ENCODE assay signal across 8 cellular contexts in genomic region chr14:21475767-21476525, GRCh38. TPM values are rescaled to one million over a fixed set of nuclear protein-coding genes. Genes with fewer than 3 reads are reported as not detected.
DNase-seq lines count a peak whose midpoint lies in the region; ATAC-seq, FAIRE-seq and TF ChIP-seq lines count a peak whose summit lies in the region.

No MANE protein-coding gene starts in this region.

- CTCF ChIA-PET in endothelial cell of umbilical vein (lab: Charles Lee): interaction anchor here (0.5 to 3.7 kb wide), 13 partner anchors 9 to 92 kb away, joined by 3 to 23 read pairs (median 5); partner anchors contain the start of genes CHD8, METTL3 and SUPT16H

- peak overlapping the region; percentile 63 for H3K27ac ChIP-seq in DOHH2 (ENCODE audit: low read depth, low read length)
- H3K27ac ChIP-seq in OCI-LY1 (ENCODE audit: low read depth, low read length, poor library complexity, severe bottlenecking): peak overlapping the region; percentile 56
- H3K27ac ChIP-seq in endothelial cell of umbilical vein (ENCODE audit: insufficient read depth, low read depth, low read length): peak overlapping the region; percentile 37

- H3K36me3 ChIP-seq in DOHH2 (ENCODE audit: control insufficient read depth, low read length) (peaks cover 18% of the 10 kb centered on the region), OCI-LY1 (ENCODE audit: insufficient read depth, low read length) (peaks cover 13% of the 10 kb centered on the region; the same call in 1 of the 2 replicates), endothelial cell of umbilical vein (ENCODE audit: control insufficient read depth in 2 of 2, extremely low read depth in 1 of 2, insufficient read depth in 2 of 2, low read length in 2 of 2) (peaks cover 0 to 6% of the 10 kb centered on the region in 2 experiments)

- TF ChIP-seq POLR2A in endothelial cell of umbilical vein (IDR thresholded peaks at IDR 0.05; ENCODE audit: low read depth, low read length): no peak

- H3K79me2 ChIP-seq in DOHH2 (ENCODE audit: control insufficient read depth, low read length) (peaks cover 45% of the 10 kb centered on the region), OCI-LY1 (ENCODE audit: insufficient read depth, low read length) (peaks cover 18% of the 10 kb centered on the region), endothelial cell of umbilical vein (ENCODE audit: control insufficient read depth, insufficient read depth, low read length) (peaks cover 37% of the 10 kb centered on the region)

- FAIRE-seq in endothelial cell of umbilical vein (lab: Jason Lieb, UNC): peak; percentile 8

- TF ChIP-seq CTCF in DOHH2 (IDR thresholded peaks at IDR 0.05; ENCODE audit: low read depth, low read length, poor library complexity, severe bottlenecking) (no peak), OCI-LY1 (IDR thresholded peaks at IDR 0.05; ENCODE audit: low read length) (no peak), endothelial cell of umbilical vein (IDR thresholded peaks at IDR 0.05; ENCODE audit: extremely low read depth in 1 of 2, insufficient read depth in 1 of 2, low read depth in 1 of 2, low read length in 2 of 2) (no peak), omental fat pad (IDR thresholded peaks at IDR 0.05) (no peak)

- POLR2A ChIA-PET in endothelial cell of umbilical vein (lab: Charles Lee): interaction anchor here (0.9 to 1.9 kb wide), 2 partner anchors 18 to 35 kb away, joined by 7 read pairs; partner anchors contain the start of gene METTL3

- no peaks in the 10 kb centered on the region for H3K9me1 ChIP-seq in endothelial cell of umbilical vein (replicated peaks; ENCODE audit: control insufficient read depth, extremely low read depth, insufficient read depth, low read length)

- H3K9me2 ChIP-seq in DOHH2 (replicated peaks; ENCODE audit: control insufficient read depth, low read length): no peaks in the 10 kb centered on the region
- no peaks in the 10 kb centered on the region for H3K9me2 ChIP-seq in OCI-LY1 (ENCODE audit: low read depth, low read length)

- H4K20me1 ChIP-seq in DOHH2 (ENCODE audit: control insufficient read depth, insufficient read depth, low read depth, low read length) (no peaks in the 10 kb centered on the region), OCI-LY1 (ENCODE audit: insufficient read depth, low read length) (no peaks in the 10 kb centered on the region), endothelial cell of umbilical vein (replicated peaks; ENCODE audit: control insufficient read depth, extremely low read depth, insufficient read depth, low read length) (no peaks in the 10 kb centered on the region)

- dilution Hi-C loops in endothelial cell of umbilical vein (cut with MboI; ENCODE audit: extremely low pct_ligation_motif_present, low sequenced_read_pairs): no loop called here

- BruUV-seq in endothelial cell of umbilical vein (replicated peaks; lab: Mats Ljungman, UMichigan): TSS peak; percentile 66

- H3K9me3 ChIP-seq in DOHH2 (ENCODE audit: control insufficient read depth, insufficient read depth, low read length) (no peaks in the 10 kb centered on the region), OCI-LY1 (ENCODE audit: low read length) (no peaks in the 10 kb centered on the region), endothelial cell of umbilical vein (replicated peaks; ENCODE audit: control insufficient read depth, insufficient read depth, low read length) (no peaks in the 10 kb centered on the region)

- H3F3A ChIP-seq in DOHH2 (ENCODE audit: control insufficient read depth, insufficient read depth) (peaks cover 3% of the 10 kb centered on the region; the same call in 1 of the 2 replicates), OCI-LY1 (ENCODE audit: insufficient read depth, low read length) (no peaks in the 10 kb centered on the region)

- H3K27me3 ChIP-seq in DOHH2 (ENCODE audit: control insufficient read depth, low read length) (no peaks in the 10 kb centered on the region), OCI-LY1 (ENCODE audit: insufficient read depth, low read length) (no peaks in the 10 kb centered on the region), endothelial cell of umbilical vein (ENCODE audit: control insufficient read depth in 2 of 2, insufficient read depth in 2 of 2, low read length in 2 of 2) (no peaks in the 10 kb centered on the region)

- H3K4me3 ChIP-seq in DOHH2 (ENCODE audit: low read length): peak overlapping the region; percentile 97
- peak overlapping the region; percentile 94 for H3K4me3 ChIP-seq in OCI-LY1 (ENCODE audit: low read depth, low read length, poor library complexity, severe bottlenecking)
- H3K4me3 ChIP-seq in endothelial cell of umbilical vein (replicated peaks in 1 of 3; ENCODE audit: insufficient read depth in 1 of 3, low read depth in 1 of 3, low read length in 3 of 3): peak overlapping the region; percentile 69 to 91 (median 71)

- DNase-seq in endothelial cell of umbilical vein (ENCODE audit: low read depth, low spot score) (no peak), omental fat pad (ENCODE audit: low spot score) (no peak), NCI-H1048 (lab: John Stamatoyannopoulos, UW) (no peak), C1 segment of cervical spinal cord (lab: John Stamatoyannopoulos, UW) (no peak)

- H3K9ac ChIP-seq in OCI-LY1 (ENCODE audit: low read length) (peak overlapping the region; percentile 80), endothelial cell of umbilical vein (replicated peaks; ENCODE audit: extremely low read depth, insufficient read depth, low read length) (peak overlapping the region; percentile 81)

- H3K4me1 ChIP-seq in DOHH2 (ENCODE audit: control insufficient read depth, low read length) (peaks cover 15% of the 10 kb centered on the region), OCI-LY1 (ENCODE audit: insufficient read depth, low read length, severe bottlenecking) (peaks cover 21% of the 10 kb centered on the region), endothelial cell of umbilical vein (ENCODE audit: control insufficient read depth, extremely low read depth, insufficient read depth, low read length) (peaks cover 20% of the 10 kb centered on the region)

- intact Hi-C loops in endothelial cell of umbilical vein (cut with micrococcal nuclease): no loop called here

- H2AFZ ChIP-seq in OCI-LY1 (ENCODE audit: low read length): peak overlapping the region; percentile 60; the same call in 1 of the 2 replicates
- H2AFZ ChIP-seq in endothelial cell of umbilical vein (ENCODE audit: low read depth, low read length): peak overlapping the region; percentile 69

- ATAC-seq in omental fat pad (ENCODE audit: low FRiP score) (peak; percentile 47), HG03521 (IDR thresholded peaks at IDR 0.05; ENCODE audit: unreplicated experiment) (no peak), HG03135 (IDR thresholded peaks at IDR 0.05; ENCODE audit: unreplicated experiment) (no peak)

- H3K4me2 ChIP-seq in DOHH2 (ENCODE audit: low read length): peak overlapping the region; percentile 79
- H3K4me2 ChIP-seq in OCI-LY1 (ENCODE audit: low read length): peak overlapping the region; percentile 84
- H3K4me2 ChIP-seq in endothelial cell of umbilical vein (ENCODE audit: insufficient read depth, low read length): peak overlapping the region; percentile 89

RNA-seq across cellular contexts. Expression of gene RAB2B, which starts 0.8 kb away (rescaled TPM):
- total RNA-seq in endothelial cell of umbilical vein (29.1 and 30.6 TPM in 2 replicates), omental fat pad (10 to 100 TPM; 21.3 to 30.0 (median 25.6) TPM)
- polyA plus RNA-seq in endothelial cell of umbilical vein: 26.8 and 27.9 TPM in 2 replicates
- 23.6 and 24.1 TPM in 2 replicates for polyA plus RNA-seq in endothelial cell of umbilical vein (2011; cell fraction: cytosol; rRNA removed)
- polyA plus RNA-seq in endothelial cell of umbilical vein (2011; cell fraction: nucleus; rRNA removed): 43.2 and 47.7 TPM in 2 replicates
- polyA plus RNA-seq in endothelial cell of umbilical vein (2012): 24.9 and 28.6 TPM in 2 replicates
- 40.8 and 47.7 TPM in 2 replicates for polyA minus RNA-seq in endothelial cell of umbilical vein
- polyA minus RNA-seq in endothelial cell of umbilical vein (2011; cell fraction: cytosol; rRNA and poly(A)+ RNA removed): 6.3 TPM
- 26.0 and 33.6 TPM in 2 replicates for polyA minus RNA-seq in endothelial cell of umbilical vein (2011; cell fraction: nucleus; rRNA and poly(A)+ RNA removed)

RNA-seq across cellular contexts. Expression of gene TOX4, which starts 1.0 kb away (rescaled TPM):
- total RNA-seq in endothelial cell of umbilical vein (63.2 and 67.4 TPM in 2 replicates), omental fat pad (10 to 100 TPM; 37.8 to 79.6 (median 56.8) TPM)
- 78.2 and 78.4 TPM in 2 replicates for polyA plus RNA-seq in endothelial cell of umbilical vein
- polyA plus RNA-seq in endothelial cell of umbilical vein (2011; cell fraction: cytosol; rRNA removed): 59.7 and 65.2 TPM in 2 replicates
- 61.6 and 71.0 TPM in 2 replicates for polyA plus RNA-seq in endothelial cell of umbilical vein (2011; cell fraction: nucleus; rRNA removed)
- 56.5 and 91.9 TPM in 2 replicates for polyA plus RNA-seq in endothelial cell of umbilical vein (2012)
- 153 and 171 TPM in 2 replicates for polyA minus RNA-seq in endothelial cell of umbilical vein
- polyA minus RNA-seq in endothelial cell of umbilical vein (2011; cell fraction: cytosol; rRNA and poly(A)+ RNA removed): 22.8 TPM
- 33.2 and 40.7 TPM in 2 replicates for polyA minus RNA-seq in endothelial cell of umbilical vein (2011; cell fraction: nucleus; rRNA and poly(A)+ RNA removed)

RNA-seq across cellular contexts. Expression of gene CHD8, which starts 20.0 kb away (rescaled TPM):
- total RNA-seq in endothelial cell of umbilical vein (86.7 and 94.3 TPM in 2 replicates), omental fat pad (10 to 100 TPM; 40.6 to 65.6 (median 54.7) TPM)
- 52.3 and 55.2 TPM in 2 replicates for polyA plus RNA-seq in endothelial cell of umbilical vein
- 29.1 and 31.7 TPM in 2 replicates for polyA plus RNA-seq in endothelial cell of umbilical vein (2011; cell fraction: cytosol; rRNA removed)
- 113 and 139 TPM in 2 replicates for polyA plus RNA-seq in endothelial cell of umbilical vein (2011; cell fraction: nucleus; rRNA removed)
- 60.7 and 61.2 TPM in 2 replicates for polyA plus RNA-seq in endothelial cell of umbilical vein (2012)
- polyA minus RNA-seq in endothelial cell of umbilical vein: 80.4 and 114 TPM in 2 replicates
- polyA minus RNA-seq in endothelial cell of umbilical vein (2011; cell fraction: cytosol; rRNA and poly(A)+ RNA removed): 45.3 TPM
- polyA minus RNA-seq in endothelial cell of umbilical vein (2011; cell fraction: nucleus; rRNA and poly(A)+ RNA removed): 88.2 and 109 TPM in 2 replicates

RNA-seq across cellular contexts. Expression of gene METTL3, which starts 35.2 kb away (rescaled TPM):
- total RNA-seq in endothelial cell of umbilical vein (63.1 and 65.0 TPM in 2 replicates), omental fat pad (10 to 100 TPM; 39.5 to 71.4 (median 47.4) TPM)
- 80.2 and 85.3 TPM in 2 replicates for polyA plus RNA-seq in endothelial cell of umbilical vein
- 61.6 and 67.3 TPM in 2 replicates for polyA plus RNA-seq in endothelial cell of umbilical vein (2011; cell fraction: cytosol; rRNA removed)
- 465 and 505 TPM in 2 replicates for polyA plus RNA-seq in endothelial cell of umbilical vein (2011; cell fraction: nucleus; rRNA removed)
- polyA plus RNA-seq in endothelial cell of umbilical vein (2012): 45.6 and 57.2 TPM in 2 replicates
- polyA minus RNA-seq in endothelial cell of umbilical vein: 85.6 and 92.0 TPM in 2 replicates
- polyA minus RNA-seq in endothelial cell of umbilical vein (2011; cell fraction: cytosol; rRNA and poly(A)+ RNA removed): 28.1 TPM
- 60.7 and 85.7 TPM in 2 replicates for polyA minus RNA-seq in endothelial cell of umbilical vein (2011; cell fraction: nucleus; rRNA and poly(A)+ RNA removed)

RNA-seq across cellular contexts. Expression of gene SALL2, which starts 50.2 kb away (rescaled TPM):
- 4.6 and 6.8 TPM in 2 replicates for total RNA-seq in endothelial cell of umbilical vein
- polyA plus RNA-seq in endothelial cell of umbilical vein: 2.8 and 4.3 TPM in 2 replicates
- 2.4 and 3.0 TPM in 2 replicates for polyA plus RNA-seq in endothelial cell of umbilical vein (2011; cell fraction: cytosol; rRNA removed)
- polyA plus RNA-seq in endothelial cell of umbilical vein (2011; cell fraction: nucleus; rRNA removed): 1.0 and 1.4 TPM in 2 replicates
- polyA plus RNA-seq in endothelial cell of umbilical vein (2012): 1.4 and 1.7 TPM in 2 replicates
- 3.6 and 5.2 TPM in 2 replicates for polyA minus RNA-seq in endothelial cell of umbilical vein
- polyA minus RNA-seq in endothelial cell of umbilical vein (2011; cell fraction: cytosol; rRNA and poly(A)+ RNA removed): not detected
- 1.0 and 2.0 TPM in 2 replicates for polyA minus RNA-seq in endothelial cell of umbilical vein (2011; cell fraction: nucleus; rRNA and poly(A)+ RNA removed)
- 1 to 10 TPM; 1.7 to 5.3 (median 3.9) TPM for total RNA-seq in omental fat pad
